ENCODE assay signal across 8 cellular contexts in the genomic region with DNA sequence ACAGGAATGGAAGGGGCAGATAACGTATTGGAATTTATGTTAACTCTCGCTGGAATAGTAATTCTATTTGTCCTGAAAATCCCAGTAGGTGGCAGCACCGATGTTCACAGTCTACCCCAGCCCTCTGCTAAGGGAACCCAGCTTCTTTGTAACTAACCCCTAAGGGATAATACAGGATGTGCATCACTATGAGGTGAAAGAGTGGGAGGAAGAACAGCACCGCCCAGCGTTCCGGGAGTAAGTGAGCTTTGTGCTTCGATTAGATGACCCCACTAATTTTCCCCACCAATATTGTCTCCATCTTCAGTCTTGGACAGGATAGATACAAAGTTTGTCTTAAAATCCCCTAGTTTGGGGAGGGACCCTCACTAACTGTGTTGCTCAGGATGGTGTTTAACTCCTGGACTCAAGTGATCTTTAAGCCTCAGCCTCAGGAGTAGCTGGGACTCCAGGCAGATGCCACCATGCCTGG. TPM values are rescaled to one million over a fixed set of nuclear protein-coding genes. Genes with fewer than 3 reads are reported as not detected.
DNase-seq lines count a peak whose midpoint lies in the region; ATAC-seq and TF ChIP-seq lines count a peak whose summit lies in the region.

No MANE protein-coding gene starts in this region.

- peak in 2 of 4 donors; percentile 21 to 59 for TF ChIP-seq POLR2A in esophagus squamous epithelium (IDR thresholded peaks at IDR 0.05)

- peak; percentile 71 for ATAC-seq in GM19452 (IDR thresholded peaks at IDR 0.05; ENCODE audit: unreplicated experiment)
- ATAC-seq in HG03571 (IDR thresholded peaks at IDR 0.05; ENCODE audit: unreplicated experiment): peak; percentile 89

- H3K4me1 ChIP-seq in NT2/D1 (ENCODE audit: insufficient read depth, insufficient read length) (peaks cover 7% of the 10 kb centered on the region), esophagus squamous epithelium (peaks cover 0 to 40% (median 3%) of the 10 kb centered on the region in 3 donors), muscle layer of duodenum (ENCODE audit: control insufficient read depth in 1 of 2, insufficient read depth in 2 of 2, low read length in 2 of 2) (peaks cover 3 to 4% of the 10 kb centered on the region in 2 donors)

- H3K9ac ChIP-seq in NT2/D1 (ENCODE audit: insufficient read length, low read depth): peak overlapping the region; percentile 94

- H3K36me3 ChIP-seq in NT2/D1 (ENCODE audit: insufficient read depth, insufficient read length, low read length) (peaks cover 73% of the 10 kb centered on the region), esophagus squamous epithelium (peaks cover 0 to 47% (median 3%) of the 10 kb centered on the region in 3 donors), muscle layer of duodenum (ENCODE audit: control insufficient read depth in 1 of 2, insufficient read depth in 2 of 2, low read length in 2 of 2) (peaks cover 5 to 27% of the 10 kb centered on the region in 2 donors)

- peak; percentile 95 for DNase-seq in CMK (ENCODE audit: low read depth)
- peak; percentile 100 for DNase-seq in NT2/D1 (ENCODE audit: low read depth, low spot score)
- peak; percentile 67 for DNase-seq in activated CD8-positive, alpha-beta memory T cell treated with anti-CD3 and anti-CD28 coated beads, Interleukin-2, amount 50 U/mL, for 4 hours
- DNase-seq in esophagus squamous epithelium (lab: John Stamatoyannopoulos, UW): no peak
- peak; percentile 35 to 64 for DNase-seq in stimulated activated CD8-positive, alpha-beta memory T cell treated with anti-CD3 and anti-CD28 coated beads, Interleukin-7, amount 100 ng/mL, for 1 hour (ENCODE audit: low read depth in 2 of 2)

- H3K4me3 ChIP-seq in NT2/D1 (ENCODE audit: insufficient read length, low read depth) (peak overlapping the region; percentile 88), esophagus squamous epithelium (peak overlapping the region in 2 of 4 donors; percentile 51 to 68), muscle layer of duodenum (ENCODE audit: low read depth in 1 of 2, low read length in 2 of 2) (peak overlapping the region; percentile 76 to 84)

- no peaks in the 10 kb centered on the region for H3K27me3 ChIP-seq in NT2/D1 (ENCODE audit: insufficient read depth, insufficient read length)
- no peaks in the 10 kb centered on the region for H3K27me3 ChIP-seq in esophagus squamous epithelium
- H3K27me3 ChIP-seq in muscle layer of duodenum (ENCODE audit: low read depth, low read length): no peaks in the 10 kb centered on the region

- intact Hi-C loops in esophagus squamous epithelium (cut with DNase I): loop anchor here (10.0 kb wide), 1 partner anchor 62 kb away; no protein-coding TSS in a partner anchor

- H3K27ac ChIP-seq in esophagus squamous epithelium: peak overlapping the region; percentile 3 to 87 (median 82)
- H3K27ac ChIP-seq in muscle layer of duodenum (ENCODE audit: low read length): peak overlapping the region; percentile 94

- TF ChIP-seq CTCF in esophagus squamous epithelium (IDR thresholded peaks at IDR 0.05): peak; percentile 46 to 77 (median 68)

- WGBS in esophagus squamous epithelium, 2 donors: 1 to 2% methylated on average over 6 to 7 of the region's 7 CpGs

- no peaks in the 10 kb centered on the region for H3K9me3 ChIP-seq in NT2/D1 (ENCODE audit: insufficient read depth, low read length)
- no peaks in the 10 kb centered on the region for H3K9me3 ChIP-seq in esophagus squamous epithelium
- no peaks in the 10 kb centered on the region for H3K9me3 ChIP-seq in muscle layer of duodenum (ENCODE audit: control insufficient read depth in 1 of 2, low read length in 2 of 2)

RNA-seq across cellular contexts. Expression of a gene that starts 2.7 kb away (rescaled TPM):
- 1 to 10 TPM; 3.8 to 9.9 (median 4.4) TPM for total RNA-seq in esophagus squamous epithelium
